ENCODE assay signal across 1 cellular context in the genomic region with DNA sequence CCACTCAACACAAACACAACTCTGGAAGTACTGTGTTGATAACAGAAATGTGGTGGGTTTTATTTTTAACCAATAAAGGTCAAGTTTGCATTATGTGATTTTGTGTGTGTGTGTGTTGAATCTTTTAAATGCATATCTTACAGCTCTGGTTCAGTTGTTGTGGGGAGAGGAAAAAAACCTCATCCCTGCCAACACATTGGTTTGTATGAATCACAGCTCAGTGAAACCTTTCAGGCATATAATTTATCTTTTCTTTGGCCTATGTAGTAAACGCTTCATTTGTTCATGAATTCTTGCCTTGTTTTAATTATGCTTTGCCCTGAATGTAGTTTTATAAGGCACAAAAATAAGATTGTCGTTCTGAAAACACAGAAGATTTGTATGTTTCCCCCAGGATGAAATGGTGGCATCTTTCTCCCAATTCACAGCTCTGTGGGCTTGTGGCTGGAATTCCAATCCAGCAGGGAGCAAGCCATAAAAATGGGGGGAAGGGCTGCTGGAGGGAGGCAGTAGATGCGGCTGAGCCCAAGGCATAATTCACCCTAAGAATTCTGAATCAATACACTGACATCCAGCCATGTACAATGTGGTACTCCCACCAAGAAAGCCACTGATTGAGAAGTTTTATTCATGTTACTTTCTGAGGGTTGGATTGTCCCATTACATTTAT.
TF ChIP-seq lines count a peak whose summit lies in the region.

No MANE protein-coding gene starts in this region.

TF ChIP-seq in H1, 55 proteins besides CTCF, POLR2A, EP300 and RAD21:
- no peak for TF ChIP-seq JUN (IDR thresholded peaks at IDR 0.05; ENCODE audit: low read depth, low read length)
- no peak for TF ChIP-seq SUZ12 (IDR thresholded peaks at IDR 0.05; ENCODE audit: low read length)
- no peak for TF ChIP-seq BRCA1 (IDR thresholded peaks at IDR 0.05; ENCODE audit: low read depth, low read length)
- TF ChIP-seq, protein P1, sequence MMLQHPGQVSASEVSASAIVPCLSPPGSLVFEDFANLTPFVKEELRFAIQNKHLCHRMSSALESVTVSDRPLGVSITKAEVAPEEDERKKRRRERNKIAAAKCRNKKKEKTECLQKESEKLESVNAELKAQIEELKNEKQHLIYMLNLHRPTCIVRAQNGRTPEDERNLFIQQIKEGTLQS (IDR thresholded peaks at IDR 0.05; ENCODE audit: insufficient read depth, low read depth, low read length): no peak
- TF ChIP-seq CBX5 (IDR thresholded peaks at IDR 0.05; ENCODE audit: low read depth, low read length): no peak
- no peak for TF ChIP-seq SIRT6 (IDR thresholded peaks at IDR 0.05; ENCODE audit: low read length)
- no peak for TF ChIP-seq NANOG (IDR thresholded peaks at IDR 0.05; ENCODE audit: insufficient read depth, low read depth, low read length, poor library complexity, severe bottlenecking)
- peak; percentile 65 for TF ChIP-seq TEAD4 (IDR thresholded peaks at IDR 0.05; ENCODE audit: low read depth, low read length)
- no peak for TF ChIP-seq TCF12 (IDR thresholded peaks at IDR 0.05; ENCODE audit: low read depth, low read length)
- no peak for TF ChIP-seq RXRA (IDR thresholded peaks at IDR 0.05; ENCODE audit: insufficient read depth, low read depth, low read length)
- peak; percentile 41 for TF ChIP-seq ASH2L (IDR thresholded peaks at IDR 0.05; ENCODE audit: low read length)
